ENCODE assay signal across 9 cellular contexts in the genomic region with DNA sequence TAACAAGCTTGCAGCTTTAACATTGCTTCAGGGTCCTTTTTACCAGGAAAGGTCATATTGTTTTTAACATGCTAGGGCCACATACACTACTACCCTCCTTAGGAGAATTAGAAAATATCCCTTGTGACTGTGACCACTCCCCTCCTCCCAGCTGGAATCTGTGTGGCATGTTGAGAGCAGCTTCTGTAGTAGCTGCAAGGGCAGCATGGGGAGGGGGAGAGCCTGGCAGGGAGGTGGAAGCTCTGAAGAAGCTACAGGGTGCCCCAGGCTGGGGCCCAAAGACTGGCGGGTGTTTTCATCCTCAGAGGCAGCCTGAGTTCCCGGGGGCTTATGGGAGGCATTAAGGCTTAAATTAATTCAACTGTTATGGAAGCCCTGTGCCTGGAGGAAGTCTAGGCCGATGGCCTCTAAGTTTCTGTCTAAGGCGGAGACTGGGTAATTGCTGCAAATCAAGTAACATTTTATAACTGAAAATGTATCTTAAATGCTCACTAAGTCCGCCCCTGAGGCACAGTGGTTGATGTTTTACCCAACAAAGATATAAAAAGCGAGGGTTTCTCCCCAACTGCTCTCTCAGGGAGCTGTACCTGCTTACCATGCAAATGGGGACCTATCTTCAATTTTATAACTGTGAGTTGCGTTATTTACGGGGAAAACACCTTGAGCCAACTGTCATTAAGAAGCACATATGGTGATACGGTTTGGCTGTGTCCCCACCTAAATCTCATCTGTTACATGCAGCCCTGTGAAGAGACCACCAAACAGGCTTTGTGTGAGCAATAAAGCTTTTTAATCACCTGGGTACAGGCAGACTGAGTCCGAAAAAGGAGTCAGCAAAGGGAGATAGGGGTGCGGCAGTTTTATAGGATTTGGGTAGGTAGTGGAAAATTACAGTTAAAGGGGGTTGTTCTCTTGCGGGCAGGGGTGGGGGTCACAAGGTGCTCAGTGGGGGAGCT. TPM values are rescaled to one million over a fixed set of nuclear protein-coding genes. Genes with fewer than 3 reads are reported as not detected.
DNase-seq lines count a peak whose midpoint lies in the region; ATAC-seq and TF ChIP-seq lines count a peak whose summit lies in the region.
"Had no signal": no experiment of that assay in that cellular context is flagged by ENCODE, and none has a peak within 500 bp of the region (broad histone marks: within the 10 kb centered on the region; RNA-seq: fewer than 3 reads in every experiment).

No MANE protein-coding gene starts in this region.

- no peak for TF ChIP-seq CTCF in foreskin fibroblast (IDR thresholded peaks at IDR 0.05; ENCODE audit: low read depth, low read length)

- peak; percentile 78 for ATAC-seq in GM19438 (IDR thresholded peaks at IDR 0.05; ENCODE audit: low read depth, unreplicated experiment)
- peak; percentile 77 for ATAC-seq in HG03175 (IDR thresholded peaks at IDR 0.05; ENCODE audit: unreplicated experiment)
- ATAC-seq: HCT116 had no signal

- in situ Hi-C loops in G401 (cut with HindIII; ENCODE audit: low sequenced_read_pairs), result no loop called here

- DNase-seq in dermis blood vessel endothelial cell (peak; percentile 10), G401 (ENCODE audit: low spot score) (no peak), NCI-H2081 treated with DMSO at 0.1 percent for 48 hours (lab: John Stamatoyannopoulos, UW) (no peak), HPDE6-E6E7 (ENCODE audit: extremely low spot score) (no peak), foreskin fibroblast (no peak)

- H3K4me3 ChIP-seq in GM08714 (ENCODE audit: low read length) (peak overlapping the region; percentile 49; the same call in 1 of the 2 replicates), foreskin fibroblast (ENCODE audit: low read depth in 1 of 2, low read length in 2 of 2) (no peak overlapping the region)

RNA-seq across cellular contexts. Expression of gene STS, which starts 37.4 kb away (rescaled TPM):
- 3.1 and 6.1 TPM in 2 replicates for total RNA-seq in dermis blood vessel endothelial cell
- total RNA-seq in G401 (2014; rRNA removed; shearing (Covaris generic)), result 0.80 and 0.95 TPM in 2 replicates

RNA-seq across cellular contexts. Expression of gene PUDP, which starts 37.8 kb away (rescaled TPM):
- 11.4 and 17.2 TPM in 2 replicates for total RNA-seq in dermis blood vessel endothelial cell
- total RNA-seq in G401 (2014; rRNA removed; shearing (Covaris generic)), result 5.1 and 7.3 TPM in 2 replicates
